In the genomic region with DNA sequence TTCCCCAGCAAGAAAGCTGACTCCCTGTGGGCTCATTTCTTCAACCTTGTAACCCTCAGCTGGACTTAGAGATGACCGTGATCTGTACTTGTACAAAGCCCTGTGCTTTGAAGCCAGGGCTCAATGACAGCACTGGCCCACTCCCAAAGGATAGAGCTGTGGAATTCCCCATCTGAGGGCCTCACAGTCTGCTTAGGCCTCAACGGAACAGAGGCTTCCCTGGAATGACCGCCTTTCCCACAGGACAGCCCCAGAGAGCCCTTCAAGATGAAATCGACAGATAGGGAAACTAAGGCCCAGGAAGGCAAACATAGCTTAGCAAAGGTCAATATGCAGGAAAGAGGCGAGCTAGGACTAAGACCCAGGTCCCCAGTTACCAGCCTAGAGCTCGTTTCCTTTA, we compare ENCODE assay signal across 1 cellular context.
TF ChIP-seq lines count a peak whose summit lies in the region.

No MANE protein-coding gene starts in this region.

TF ChIP-seq in GM23338, 12 proteins besides CTCF, POLR2A, EP300 and RAD21 (continued from another document):
- TF ChIP-seq, protein P1, sequence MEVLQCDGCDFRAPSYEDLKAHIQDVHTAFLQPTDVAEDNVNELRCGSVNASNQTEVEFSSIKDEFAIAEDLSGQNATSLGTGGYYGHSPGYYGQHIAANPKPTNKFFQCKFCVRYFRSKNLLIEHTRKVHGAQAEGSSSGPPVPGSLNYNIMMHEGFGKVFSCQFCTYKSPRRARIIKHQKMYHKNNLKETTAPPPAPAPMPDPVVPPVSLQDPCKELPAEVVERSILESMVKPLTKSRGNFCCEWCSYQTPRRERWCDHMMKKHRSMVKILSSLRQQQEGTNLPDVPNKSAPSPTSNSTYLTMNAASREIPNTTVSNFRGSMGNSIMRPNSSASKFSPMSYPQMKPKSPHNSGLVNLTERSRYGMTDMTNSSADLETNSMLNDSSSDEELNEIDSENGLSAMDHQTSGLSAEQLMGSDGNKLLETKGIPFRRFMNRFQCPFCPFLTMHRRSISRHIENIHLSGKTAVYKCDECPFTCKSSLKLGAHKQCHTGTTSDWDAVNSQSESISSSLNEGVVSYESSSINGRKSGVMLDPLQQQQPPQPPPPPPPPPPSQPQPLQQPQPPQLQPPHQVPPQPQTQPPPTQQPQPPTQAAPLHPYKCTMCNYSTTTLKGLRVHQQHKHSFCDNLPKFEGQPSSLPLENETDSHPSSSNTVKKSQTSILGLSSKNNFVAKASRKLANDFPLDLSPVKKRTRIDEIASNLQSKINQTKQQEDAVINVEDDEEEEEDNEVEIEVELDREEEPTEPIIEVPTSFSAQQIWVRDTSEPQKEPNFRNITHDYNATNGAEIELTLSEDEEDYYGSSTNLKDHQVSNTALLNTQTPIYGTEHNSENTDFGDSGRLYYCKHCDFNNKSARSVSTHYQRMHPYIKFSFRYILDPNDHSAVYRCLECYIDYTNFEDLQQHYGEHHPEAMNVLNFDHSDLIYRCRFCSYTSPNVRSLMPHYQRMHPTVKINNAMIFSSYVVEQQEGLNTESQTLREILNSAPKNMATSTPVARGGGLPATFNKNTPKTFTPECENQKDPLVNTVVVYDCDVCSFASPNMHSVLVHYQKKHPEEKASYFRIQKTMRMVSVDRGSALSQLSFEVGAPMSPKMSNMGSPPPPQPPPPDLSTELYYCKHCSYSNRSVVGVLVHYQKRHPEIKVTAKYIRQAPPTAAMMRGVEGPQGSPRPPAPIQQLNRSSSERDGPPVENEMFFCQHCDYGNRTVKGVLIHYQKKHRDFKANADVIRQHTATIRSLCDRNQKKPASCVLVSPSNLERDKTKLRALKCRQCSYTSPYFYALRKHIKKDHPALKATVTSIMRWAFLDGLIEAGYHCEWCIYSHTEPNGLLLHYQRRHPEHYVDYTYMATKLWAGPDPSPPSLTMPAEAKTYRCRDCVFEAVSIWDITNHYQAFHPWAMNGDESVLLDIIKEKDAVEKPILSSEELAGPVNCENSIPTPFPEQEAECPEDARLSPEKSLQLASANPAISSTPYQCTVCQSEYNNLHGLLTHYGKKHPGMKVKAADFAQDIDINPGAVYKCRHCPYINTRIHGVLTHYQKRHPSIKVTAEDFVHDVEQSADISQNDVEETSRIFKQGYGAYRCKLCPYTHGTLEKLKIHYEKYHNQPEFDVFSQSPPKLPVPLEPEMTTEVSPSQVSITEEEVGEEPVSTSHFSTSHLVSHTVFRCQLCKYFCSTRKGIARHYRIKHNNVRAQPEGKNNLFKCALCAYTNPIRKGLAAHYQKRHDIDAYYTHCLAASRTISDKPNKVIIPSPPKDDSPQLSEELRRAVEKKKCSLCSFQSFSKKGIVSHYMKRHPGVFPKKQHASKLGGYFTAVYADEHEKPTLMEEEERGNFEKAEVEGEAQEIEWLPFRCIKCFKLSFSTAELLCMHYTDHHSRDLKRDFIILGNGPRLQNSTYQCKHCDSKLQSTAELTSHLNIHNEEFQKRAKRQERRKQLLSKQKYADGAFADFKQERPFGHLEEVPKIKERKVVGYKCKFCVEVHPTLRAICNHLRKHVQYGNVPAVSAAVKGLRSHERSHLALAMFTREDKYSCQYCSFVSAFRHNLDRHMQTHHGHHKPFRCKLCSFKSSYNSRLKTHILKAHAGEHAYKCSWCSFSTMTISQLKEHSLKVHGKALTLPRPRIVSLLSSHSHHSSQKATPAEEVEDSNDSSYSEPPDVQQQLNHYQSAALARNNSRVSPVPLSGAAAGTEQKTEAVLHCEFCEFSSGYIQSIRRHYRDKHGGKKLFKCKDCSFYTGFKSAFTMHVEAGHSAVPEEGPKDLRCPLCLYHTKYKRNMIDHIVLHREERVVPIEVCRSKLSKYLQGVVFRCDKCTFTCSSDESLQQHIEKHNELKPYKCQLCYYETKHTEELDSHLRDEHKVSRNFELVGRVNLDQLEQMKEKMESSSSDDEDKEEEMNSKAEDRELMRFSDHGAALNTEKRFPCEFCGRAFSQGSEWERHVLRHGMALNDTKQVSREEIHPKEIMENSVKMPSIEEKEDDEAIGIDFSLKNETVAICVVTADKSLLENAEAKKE (CRISPR knock-in tag; IDR thresholded peaks at IDR 0.05): no peak
- TF ChIP-seq JUNB (IDR thresholded peaks at IDR 0.05; ENCODE audit: unreplicated experiment): no peak
- TF ChIP-seq, protein P2, sequence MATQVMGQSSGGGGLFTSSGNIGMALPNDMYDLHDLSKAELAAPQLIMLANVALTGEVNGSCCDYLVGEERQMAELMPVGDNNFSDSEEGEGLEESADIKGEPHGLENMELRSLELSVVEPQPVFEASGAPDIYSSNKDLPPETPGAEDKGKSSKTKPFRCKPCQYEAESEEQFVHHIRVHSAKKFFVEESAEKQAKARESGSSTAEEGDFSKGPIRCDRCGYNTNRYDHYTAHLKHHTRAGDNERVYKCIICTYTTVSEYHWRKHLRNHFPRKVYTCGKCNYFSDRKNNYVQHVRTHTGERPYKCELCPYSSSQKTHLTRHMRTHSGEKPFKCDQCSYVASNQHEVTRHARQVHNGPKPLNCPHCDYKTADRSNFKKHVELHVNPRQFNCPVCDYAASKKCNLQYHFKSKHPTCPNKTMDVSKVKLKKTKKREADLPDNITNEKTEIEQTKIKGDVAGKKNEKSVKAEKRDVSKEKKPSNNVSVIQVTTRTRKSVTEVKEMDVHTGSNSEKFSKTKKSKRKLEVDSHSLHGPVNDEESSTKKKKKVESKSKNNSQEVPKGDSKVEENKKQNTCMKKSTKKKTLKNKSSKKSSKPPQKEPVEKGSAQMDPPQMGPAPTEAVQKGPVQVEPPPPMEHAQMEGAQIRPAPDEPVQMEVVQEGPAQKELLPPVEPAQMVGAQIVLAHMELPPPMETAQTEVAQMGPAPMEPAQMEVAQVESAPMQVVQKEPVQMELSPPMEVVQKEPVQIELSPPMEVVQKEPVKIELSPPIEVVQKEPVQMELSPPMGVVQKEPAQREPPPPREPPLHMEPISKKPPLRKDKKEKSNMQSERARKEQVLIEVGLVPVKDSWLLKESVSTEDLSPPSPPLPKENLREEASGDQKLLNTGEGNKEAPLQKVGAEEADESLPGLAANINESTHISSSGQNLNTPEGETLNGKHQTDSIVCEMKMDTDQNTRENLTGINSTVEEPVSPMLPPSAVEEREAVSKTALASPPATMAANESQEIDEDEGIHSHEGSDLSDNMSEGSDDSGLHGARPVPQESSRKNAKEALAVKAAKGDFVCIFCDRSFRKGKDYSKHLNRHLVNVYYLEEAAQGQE (IDR thresholded peaks at IDR 0.05; ENCODE audit: unreplicated experiment): no peak
- TF ChIP-seq EZH2phosphoT487 (IDR thresholded peaks at IDR 0.05; ENCODE audit: unreplicated experiment): no peak
- TF ChIP-seq STAT1 (IDR thresholded peaks at IDR 0.05; ENCODE audit: unreplicated experiment): no peak
